ENCODE assay signal across 14 cellular contexts in genomic region chr9:119221281-119221680, GRCh38.
A peak's percentile ranks its signal among the peaks of the same experiment; 100 is the strongest.
DNase-seq lines count a peak whose midpoint lies in the region; ATAC-seq and TF ChIP-seq lines count a peak whose summit lies in the region.
"Had no signal": no experiment of that assay in that cellular context is flagged by ENCODE, and none has a peak within 500 bp of the region (broad histone marks: within the 10 kb centered on the region; RNA-seq: fewer than 3 reads in every experiment).

No MANE protein-coding gene starts in this region.

- peak; percentile 34 for DNase-seq in GM04504 (ENCODE audit: low read depth)
- peak; percentile 83 for DNase-seq in NCI-H69 (lab: John Stamatoyannopoulos, UW)
- DNase-seq in kidney epithelial cell (ENCODE audit: low read depth) = peak; percentile 47
- peak; percentile 61 for DNase-seq in retina
- no peak for DNase-seq in epidermal melanocyte (ENCODE audit: insufficient read length, low spot score)
- DNase-seq in sciatic nerve (ENCODE audit: low spot score) = no peak
- no peak for DNase-seq in activated CD8-positive, alpha-beta memory T cell treated with anti-CD3 and anti-CD28 coated beads, Interleukin-2, amount 50 U/mL, for 4 hours
- DNase-seq: DMS153, GOT3, KBM-7, NCI-H1048, NCI-H510A treated with DMSO at 0.1 percent for 48 hours, SIG-M5 had no signal

- no peak for TF ChIP-seq CTCF in kidney epithelial cell (IDR thresholded peaks at IDR 0.05; ENCODE audit: insufficient read depth, low read length, poor library complexity, severe bottlenecking)

- no peaks in the 10 kb centered on the region for H3K36me3 ChIP-seq in kidney epithelial cell (ENCODE audit: control insufficient read depth, insufficient read depth, low read length)

- H3K4me3 ChIP-seq in kidney epithelial cell (ENCODE audit: low read depth, low read length) = no peak overlapping the region
- H3K4me3 ChIP-seq: GM12878 had no signal

- no peak for ATAC-seq in sciatic nerve
- ATAC-seq: GM12878 had no signal

- intact Hi-C loops in sciatic nerve (cut with DNase I) = no loop called here

- H3K27me3 ChIP-seq in kidney epithelial cell (ENCODE audit: control insufficient read depth, insufficient read depth, low read length) = no peaks in the 10 kb centered on the region

Comparison
In these comparisons a context has a peak if more than half of its experiments do, and no peak if none do; other contexts are left out.
1. DNase-seq: peak in GM04504 (single experiment), NCI-H69 (single experiment), kidney epithelial cell (single experiment) and retina (single experiment); none in epidermal melanocyte (single experiment), sciatic nerve (single experiment) and activated CD8-positive, alpha-beta memory T cell treated with anti-CD3 and anti-CD28 coated beads, Interleukin-2, amount 50 U/mL, for 4 hours (single experiment).